8 cellular contexts compared by ENCODE assay signal in genomic region chr4:183443609-183444148, GRCh38. TPM values are rescaled to one million over a fixed set of nuclear protein-coding genes. Genes with fewer than 3 reads are reported as not detected.
DNase-seq lines count a peak whose midpoint lies in the region; ATAC-seq and TF ChIP-seq lines count a peak whose summit lies in the region.

No MANE protein-coding gene starts in this region.

- no peaks in the 10 kb centered on the region for H3K27me3 Mint-ChIP-seq in activated T-cell treated with anti-CD3 and anti-CD28 coated beads, Interleukin-2, amount 50 U/mL, for 24 hours

- TF ChIP-seq POLR2A in prostate gland (IDR thresholded peaks at IDR 0.05) = no peak

- DNase-seq in NCI-H345 (lab: John Stamatoyannopoulos, UW) (peak; percentile 46), NCI-H345 treated with DMSO at 0.1 percent for 48 hours (lab: John Stamatoyannopoulos, UW; ENCODE audit: unreplicated experiment) (no peak), NCI-H1092 treated with DMSO at 0.1 percent for 48 hours (lab: John Stamatoyannopoulos, UW) (peak; percentile 87), foreskin fibroblast (no peak), prostate gland (ENCODE audit: low spot score) (peak; percentile 63), NCI-H2196 (lab: John Stamatoyannopoulos, UW; ENCODE audit: unreplicated experiment) (no peak)
- DNase-seq in activated T-cell treated with anti-CD3 and anti-CD28 coated beads, Interleukin-2, amount 50 U/mL, for 24 hours = no peak

- peaks cover 42% of the 10 kb centered on the region for H3K4me1 Mint-ChIP-seq in activated T-cell treated with anti-CD3 and anti-CD28 coated beads, Interleukin-2, amount 50 U/mL, for 24 hours (ENCODE audit: low read depth)

- H3K27ac ChIP-seq in prostate gland = peak overlapping the region; percentile 94 to 96

- H3K9me3 Mint-ChIP-seq in activated T-cell treated with anti-CD3 and anti-CD28 coated beads, Interleukin-2, amount 50 U/mL, for 24 hours = no peaks in the 10 kb centered on the region

- no peak for TF ChIP-seq CTCF in foreskin fibroblast (IDR thresholded peaks at IDR 0.05; ENCODE audit: low read depth, low read length)
- no peak for TF ChIP-seq CTCF in prostate gland (IDR thresholded peaks at IDR 0.05)

- peaks cover 10% of the 10 kb centered on the region for H3K4me1 ChIP-seq in prostate gland (replicated peaks)

- H3K9me3 ChIP-seq in prostate gland = no peaks in the 10 kb centered on the region

- no peaks in the 10 kb centered on the region for H3K27me3 ChIP-seq in prostate gland (replicated peaks; ENCODE audit: insufficient read depth)

- intact Hi-C loops in prostate gland (cut with DNase I) = loop anchor here (1.0 kb wide), 1 partner anchor 61 kb away; no protein-coding TSS in a partner anchor

- H3K27ac Mint-ChIP-seq in activated T-cell treated with anti-CD3 and anti-CD28 coated beads, Interleukin-2, amount 50 U/mL, for 24 hours = peak overlapping the region; percentile 96

- peaks cover 3 to 4% of the 10 kb centered on the region in 2 donors for H3K36me3 ChIP-seq in prostate gland

- H3K4me3 Mint-ChIP-seq in activated T-cell treated with anti-CD3 and anti-CD28 coated beads, Interleukin-2, amount 50 U/mL, for 24 hours = peak overlapping the region; percentile 94

- ATAC-seq in GM18498 (IDR thresholded peaks at IDR 0.05; ENCODE audit: unreplicated experiment) = no peak

- H3K4me3 ChIP-seq in foreskin fibroblast (ENCODE audit: low read depth in 1 of 2, low read length in 2 of 2) (peak overlapping the region; percentile 78 to 84), prostate gland (peak overlapping the region; percentile 59 to 64)

- H3K36me3 Mint-ChIP-seq in activated T-cell treated with anti-CD3 and anti-CD28 coated beads, Interleukin-2, amount 50 U/mL, for 24 hours (ENCODE audit: low read depth) = peaks cover 45% of the 10 kb centered on the region

- WGBS in prostate gland = under 1% methylated on average over 26 of the region's 26 CpGs

RNA-seq across cellular contexts. Expression of gene CDKN2AIP, which starts 0.8 kb away (rescaled TPM):
- 10 to 100 TPM; 22.5 to 27.5 TPM for total RNA-seq in prostate gland

Comparison
In these comparisons a context has a peak if more than half of its experiments do, and no peak if none do; other contexts are left out.
1. DNase-seq: peak in NCI-H345 (single experiment), NCI-H1092 treated with DMSO at 0.1 percent for 48 hours (single experiment) and prostate gland (single experiment); none in NCI-H345 treated with DMSO at 0.1 percent for 48 hours (single experiment), activated T-cell treated with anti-CD3 and anti-CD28 coated beads, Interleukin-2, amount 50 U/mL, for 24 hours (single experiment), foreskin fibroblast (0 of 2) and NCI-H2196 (single experiment).